Comparison of ENCODE assay signal across 16 cellular contexts in the genomic region with DNA sequence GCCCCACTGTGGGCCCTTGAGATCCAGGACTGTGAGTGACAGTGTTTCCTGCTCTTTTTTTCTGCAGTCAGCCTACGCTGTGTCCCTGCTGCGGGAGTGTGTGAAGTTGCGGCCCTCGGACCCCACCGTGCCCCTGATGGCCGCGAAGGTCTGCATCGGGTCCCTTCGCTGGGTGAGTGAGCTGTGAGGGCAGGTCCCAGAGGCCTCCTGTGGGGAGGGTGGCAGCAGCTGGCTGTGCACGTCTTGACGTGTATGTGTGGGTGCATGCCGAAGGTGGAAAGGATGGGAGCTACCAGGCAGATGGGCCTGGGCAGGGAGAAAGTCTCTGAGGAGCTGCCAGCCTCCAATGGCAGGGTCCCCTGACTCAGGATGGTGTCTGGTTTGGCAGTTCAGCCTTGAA.
A peak's percentile ranks its signal among the peaks of the same experiment; 100 is the strongest.
DNase-seq lines count a peak whose midpoint lies in the region; ATAC-seq and TF ChIP-seq lines count a peak whose summit lies in the region.
"Had no signal": no experiment of that assay in that cellular context is flagged by ENCODE, and none has a peak within 500 bp of the region (broad histone marks: within the 10 kb centered on the region; RNA-seq: fewer than 3 reads in every experiment).

No MANE protein-coding gene starts in this region.

- TF ChIP-seq CTCF in esophagus muscularis mucosa (IDR thresholded peaks at IDR 0.05), result no peak

- WGBS in esophagus muscularis mucosa, result 82% methylated on average over 12 of the region's 12 CpGs

- H3K9me3 ChIP-seq in T-helper 17 cell (ENCODE audit: control insufficient read depth, low read length, poor library complexity, severe bottlenecking) (no peaks in the 10 kb centered on the region), esophagus muscularis mucosa (no peaks in the 10 kb centered on the region)
- H3K9me3 ChIP-seq: MG63 had no signal

- H3K4me1 ChIP-seq in esophagus muscularis mucosa, result peaks cover 56 to 100% (median 94%) of the 10 kb centered on the region in 4 donors

- H3K4me3 ChIP-seq in esophagus muscularis mucosa, result no peak overlapping the region
- H3K4me3 ChIP-seq: GM23248, MG63 had no signal

- peaks cover 9% of the 10 kb centered on the region for H3K36me3 Mint-ChIP-seq in T-helper 17 cell (ENCODE audit: low read depth)

- ATAC-seq in T-helper 17 cell (no peak), GM18873 (IDR thresholded peaks at IDR 0.05; ENCODE audit: low FRiP score, unreplicated experiment) (no peak), GM21723 (IDR thresholded peaks at IDR 0.05; ENCODE audit: unreplicated experiment) (no peak), GM18502 (IDR thresholded peaks at IDR 0.05; ENCODE audit: poor library complexity, unreplicated experiment) (no peak)
- ATAC-seq: Right ventricle myocardium inferior had no signal

- peaks cover 3% of the 10 kb centered on the region for H3K4me1 Mint-ChIP-seq in T-helper 17 cell

- no peak for TF ChIP-seq EP300 in esophagus muscularis mucosa (IDR thresholded peaks at IDR 0.05)

- peak; percentile 21 for DNase-seq in DMS 273 (lab: John Stamatoyannopoulos, UW; ENCODE audit: unreplicated experiment)
- no peak for DNase-seq in DMS 273 treated with DMSO at 0.1 percent for 48 hours (lab: John Stamatoyannopoulos, UW)
- no peak for DNase-seq in T-helper 17 cell
- DNase-seq in esophagus muscularis mucosa (ENCODE audit: extremely low spot score), result no peak
- no peak for DNase-seq in substantia nigra (lab: John Stamatoyannopoulos, UW)
- DNase-seq: GM23248, MG63, NCI-H1105, NCI-H187, NCI-H446 treated with DMSO at 0.1 percent for 48 hours, NCI-H82 had no signal

- peaks cover 0 to 40% (median 30%) of the 10 kb centered on the region in 4 donors for H3K36me3 ChIP-seq in esophagus muscularis mucosa

- H3K27ac Mint-ChIP-seq in T-helper 17 cell, result peak overlapping the region; percentile 57

- peak overlapping the region; percentile 91 to 94 (median 92) for H3K27ac ChIP-seq in esophagus muscularis mucosa (replicated peaks in 1 of 4)
- peak overlapping the region; percentile 35 for H3K27ac ChIP-seq in substantia nigra (ENCODE audit: low read depth, low read length, poor library complexity, severe bottlenecking)
- H3K27ac ChIP-seq: 22Rv1, GM23248 had no signal

- no peak overlapping the region for H3K4me3 Mint-ChIP-seq in T-helper 17 cell

- intact Hi-C loops in esophagus muscularis mucosa (cut with DNase I), result no loop called here

- H3K27me3 ChIP-seq in esophagus muscularis mucosa, result no peaks in the 10 kb centered on the region
- H3K27me3 ChIP-seq: MG63 had no signal

- H3K27me3 Mint-ChIP-seq in T-helper 17 cell, result no peaks in the 10 kb centered on the region

- TF ChIP-seq POLR2A in esophagus muscularis mucosa (IDR thresholded peaks at IDR 0.05; ENCODE audit: low read depth), result no peak
